Comparison of ENCODE assay signal across 1 cellular context in the genomic region with DNA sequence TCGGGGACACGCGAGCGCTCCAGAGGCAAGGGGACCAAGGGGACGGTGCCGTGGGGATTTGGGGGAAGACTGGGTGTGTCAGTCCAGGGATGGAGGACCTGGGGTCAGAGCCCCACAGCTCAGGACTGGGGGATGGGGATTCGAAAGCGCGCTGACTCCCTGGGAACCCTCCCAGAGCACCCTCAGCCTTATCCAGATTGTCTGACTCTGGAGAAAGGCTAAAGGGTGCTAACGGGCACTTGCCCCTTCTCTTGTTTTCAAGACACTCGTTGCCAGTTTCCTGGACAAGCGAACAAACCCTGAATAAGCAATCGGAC.
TF ChIP-seq lines count a peak whose summit lies in the region.

No MANE protein-coding gene starts in this region.

TF ChIP-seq in GM12878, 131 proteins besides CTCF, POLR2A, EP300 and RAD21 (continued from another document):
- TF ChIP-seq, protein P1, sequence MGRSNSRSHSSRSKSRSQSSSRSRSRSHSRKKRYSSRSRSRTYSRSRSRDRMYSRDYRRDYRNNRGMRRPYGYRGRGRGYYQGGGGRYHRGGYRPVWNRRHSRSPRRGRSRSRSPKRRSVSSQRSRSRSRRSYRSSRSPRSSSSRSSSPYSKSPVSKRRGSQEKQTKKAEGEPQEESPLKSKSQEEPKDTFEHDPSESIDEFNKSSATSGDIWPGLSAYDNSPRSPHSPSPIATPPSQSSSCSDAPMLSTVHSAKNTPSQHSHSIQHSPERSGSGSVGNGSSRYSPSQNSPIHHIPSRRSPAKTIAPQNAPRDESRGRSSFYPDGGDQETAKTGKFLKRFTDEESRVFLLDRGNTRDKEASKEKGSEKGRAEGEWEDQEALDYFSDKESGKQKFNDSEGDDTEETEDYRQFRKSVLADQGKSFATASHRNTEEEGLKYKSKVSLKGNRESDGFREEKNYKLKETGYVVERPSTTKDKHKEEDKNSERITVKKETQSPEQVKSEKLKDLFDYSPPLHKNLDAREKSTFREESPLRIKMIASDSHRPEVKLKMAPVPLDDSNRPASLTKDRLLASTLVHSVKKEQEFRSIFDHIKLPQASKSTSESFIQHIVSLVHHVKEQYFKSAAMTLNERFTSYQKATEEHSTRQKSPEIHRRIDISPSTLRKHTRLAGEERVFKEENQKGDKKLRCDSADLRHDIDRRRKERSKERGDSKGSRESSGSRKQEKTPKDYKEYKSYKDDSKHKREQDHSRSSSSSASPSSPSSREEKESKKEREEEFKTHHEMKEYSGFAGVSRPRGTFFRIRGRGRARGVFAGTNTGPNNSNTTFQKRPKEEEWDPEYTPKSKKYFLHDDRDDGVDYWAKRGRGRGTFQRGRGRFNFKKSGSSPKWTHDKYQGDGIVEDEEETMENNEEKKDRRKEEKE (IDR thresholded peaks at IDR 0.05) = no peak
- TF ChIP-seq, protein P2, sequence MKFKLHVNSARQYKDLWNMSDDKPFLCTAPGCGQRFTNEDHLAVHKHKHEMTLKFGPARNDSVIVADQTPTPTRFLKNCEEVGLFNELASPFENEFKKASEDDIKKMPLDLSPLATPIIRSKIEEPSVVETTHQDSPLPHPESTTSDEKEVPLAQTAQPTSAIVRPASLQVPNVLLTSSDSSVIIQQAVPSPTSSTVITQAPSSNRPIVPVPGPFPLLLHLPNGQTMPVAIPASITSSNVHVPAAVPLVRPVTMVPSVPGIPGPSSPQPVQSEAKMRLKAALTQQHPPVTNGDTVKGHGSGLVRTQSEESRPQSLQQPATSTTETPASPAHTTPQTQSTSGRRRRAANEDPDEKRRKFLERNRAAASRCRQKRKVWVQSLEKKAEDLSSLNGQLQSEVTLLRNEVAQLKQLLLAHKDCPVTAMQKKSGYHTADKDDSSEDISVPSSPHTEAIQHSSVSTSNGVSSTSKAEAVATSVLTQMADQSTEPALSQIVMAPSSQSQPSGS (IDR thresholded peaks at IDR 0.05; ENCODE audit: low read length) = no peak
- no peak for TF ChIP-seq TBL1XR1 (IDR thresholded peaks at IDR 0.05; ENCODE audit: low read depth, low read length)
- no peak for TF ChIP-seq BRCA1 (IDR thresholded peaks at IDR 0.05; ENCODE audit: low read depth, low read length)
- TF ChIP-seq WRNIP1 (IDR thresholded peaks at IDR 0.05; ENCODE audit: borderline replicate concordance, low read depth, low read length) = no peak
- TF ChIP-seq RCOR1 (conservative IDR thresholded peaks at IDR 0.05; ENCODE audit: low read depth, low read length) = no peak
- no peak for TF ChIP-seq RAD51 (IDR thresholded peaks at IDR 0.05)
TF ChIP-seq in GM12878: peak in this region for 0.
